19 cellular contexts compared by ENCODE assay signal in genomic region chr4:57034571-57034970, GRCh38. TPM values are rescaled to one million over a fixed set of nuclear protein-coding genes. Genes with fewer than 3 reads are reported as not detected.
A peak's percentile ranks its signal among the peaks of the same experiment; 100 is the strongest.
DNase-seq lines count a peak whose midpoint lies in the region; ATAC-seq, FAIRE-seq and TF ChIP-seq lines count a peak whose summit lies in the region.
"Had no signal": no experiment of that assay in that cellular context is flagged by ENCODE, and none has a peak within 500 bp of the region (broad histone marks: within the 10 kb centered on the region; RNA-seq: fewer than 3 reads in every experiment).

No MANE protein-coding gene starts in this region.

- no peak overlapping the region for H3K9ac ChIP-seq in mesenchymal stem cell (ENCODE audit: low read length)
- H3K9ac ChIP-seq in smooth muscle cell (ENCODE audit: low read depth), result no peak overlapping the region
- H3K9ac ChIP-seq: BLaER1 treated with 17β-estradiol and CSF1 and Interleukin-3, amounts not matched to agents 10 nM and 100 nM had no signal

- no peak overlapping the region for H2BK12ac ChIP-seq in mesenchymal stem cell (ENCODE audit: low read length in 2 of 2)

- H3F3A ChIP-seq in smooth muscle cell (ENCODE audit: low read depth), result peaks cover 58% of the 10 kb centered on the region

- H2BK5ac ChIP-seq in mesenchymal stem cell (ENCODE audit: low read depth, low read length, poor library complexity, severe bottlenecking), result no peak overlapping the region

- H3K4me1 ChIP-seq in ascending aorta (peaks cover 0 to 18% of the 10 kb centered on the region in 2 donors), mesenchymal stem cell (ENCODE audit: control insufficient read depth, insufficient read depth, low read depth, low read length) (peaks cover 8% of the 10 kb centered on the region), smooth muscle cell (ENCODE audit: low read depth) (peaks cover 3% of the 10 kb centered on the region), left ventricle myocardium inferior (peaks cover 14% of the 10 kb centered on the region), small intestine (ENCODE audit: control insufficient read depth in 2 of 2, insufficient read depth in 1 of 2, low read depth in 1 of 2, low read length in 1 of 2) (no peaks in the 10 kb centered on the region)
- H3K4me1 ChIP-seq: BLaER1 treated with 17β-estradiol and CSF1 and Interleukin-3, amounts not matched to agents 10 nM and 100 nM had no signal

- no peak overlapping the region for H2AK5ac ChIP-seq in mesenchymal stem cell (ENCODE audit: low read length, severe bottlenecking)

- FAIRE-seq in small intestine (lab: Jason Lieb, UNC), result no peak
- FAIRE-seq: A204.1, GM12878, GM19239, H1 had no signal

- H4K20me1 ChIP-seq in smooth muscle cell (ENCODE audit: low read depth), result no peaks in the 10 kb centered on the region

- no peaks in the 10 kb centered on the region for H3K9me3 ChIP-seq in ascending aorta
- no peaks in the 10 kb centered on the region for H3K9me3 ChIP-seq in mesenchymal stem cell (ENCODE audit: control insufficient read depth, low read length)
- H3K9me3 ChIP-seq in smooth muscle cell (replicated peaks; ENCODE audit: low read depth), result no peaks in the 10 kb centered on the region
- no peaks in the 10 kb centered on the region for H3K9me3 ChIP-seq in left ventricle myocardium inferior (replicated peaks)
- H3K9me3 ChIP-seq in small intestine (ENCODE audit: control insufficient read depth, low read depth), result no peaks in the 10 kb centered on the region
- H3K9me3 ChIP-seq: BLaER1 treated with 17β-estradiol and CSF1 and Interleukin-3, amounts not matched to agents 10 nM and 100 nM had no signal

- H3K36me3 Mint-ChIP-seq in activated CD4-positive, alpha-beta T cell treated with anti-CD3 and anti-CD28 coated beads, Interleukin-2, amount 10 ng/mL, durations not matched to agents 7 days and 5 days (ENCODE audit: low read depth), result peaks cover 23% of the 10 kb centered on the region

- no peak for ATAC-seq in HG02840 (IDR thresholded peaks at IDR 0.05; ENCODE audit: low FRiP score, unreplicated experiment)
- ATAC-seq: CD8-positive, alpha-beta T cell; GM12878 had no signal

- DNase-seq in AG10803 (ENCODE audit: low read depth), result peak; percentile 50
- DNase-seq in ascending aorta (ENCODE audit: low spot score in 2 of 2), result no peak
- DNase-seq in mesenchymal stem cell, result no peak
- DNase-seq in smooth muscle cell (lab: John Stamatoyannopoulos, UW; ENCODE audit: unreplicated experiment), result no peak
- no peak for DNase-seq in left ventricle myocardium inferior
- DNase-seq in activated CD4-positive, alpha-beta T cell treated with anti-CD3 and anti-CD28 coated beads, Interleukin-2, amount 10 ng/mL, durations not matched to agents 7 days and 5 days, result no peak
- no peak for DNase-seq in small intestine
- DNase-seq: Calu3; CD8-positive, alpha-beta T cell; DMS79 treated with DMSO at 0.1 percent for 48 hours; EL; H9 had no signal

- H3K27me3 Mint-ChIP-seq in activated CD4-positive, alpha-beta T cell treated with anti-CD3 and anti-CD28 coated beads, Interleukin-2, amount 10 ng/mL, durations not matched to agents 7 days and 5 days, result peaks cover 5% of the 10 kb centered on the region

- no peaks in the 10 kb centered on the region for H3K27me3 ChIP-seq in ascending aorta
- no peaks in the 10 kb centered on the region for H3K27me3 ChIP-seq in mesenchymal stem cell (ENCODE audit: control insufficient read depth in 1 of 2, insufficient read depth in 1 of 2, low read length in 2 of 2)
- no peaks in the 10 kb centered on the region for H3K27me3 ChIP-seq in smooth muscle cell (ENCODE audit: low read depth)
- H3K27me3 ChIP-seq in left ventricle myocardium inferior (ENCODE audit: low read depth), result no peaks in the 10 kb centered on the region
- no peaks in the 10 kb centered on the region for H3K27me3 ChIP-seq in small intestine (ENCODE audit: control insufficient read depth in 2 of 2, insufficient read depth in 2 of 2, low read length in 2 of 2)
- H3K27me3 ChIP-seq: BLaER1 treated with 17β-estradiol and CSF1 and Interleukin-3, amounts not matched to agents 10 nM and 100 nM had no signal

- H3K14ac ChIP-seq in mesenchymal stem cell (ENCODE audit: low read length in 2 of 2), result no peak overlapping the region

- TF ChIP-seq CTCF in AG10803 (conservative IDR thresholded peaks at IDR 0.05; ENCODE audit: low read length), result no peak
- TF ChIP-seq CTCF in ascending aorta (IDR thresholded peaks at IDR 0.05), result no peak
- TF ChIP-seq CTCF in smooth muscle cell (IDR thresholded peaks at IDR 0.05; ENCODE audit: borderline replicate concordance, insufficient read depth, poor library complexity, severe bottlenecking), result no peak
- no peak for TF ChIP-seq CTCF in left ventricle myocardium inferior (IDR thresholded peaks at IDR 0.05; ENCODE audit: borderline replicate concordance)

- WGBS in mesenchymal stem cell, result 94% methylated on average over 2 of the region's 3 CpGs
- WGBS in smooth muscle cell (ENCODE audit: low lambda C conversion rate), result 64% methylated on average over 3 of the region's 3 CpGs
- 68 to 77% (median 76%) methylated on average over 3 of the region's 3 CpGs for WGBS in small intestine, 3 donors

- no peak overlapping the region for H4K8ac ChIP-seq in mesenchymal stem cell (ENCODE audit: low read length)

- no peak overlapping the region for H4K91ac ChIP-seq in mesenchymal stem cell (ENCODE audit: low read length)

- no peak overlapping the region for H3K4ac ChIP-seq in mesenchymal stem cell (ENCODE audit: low read depth in 1 of 2, low read length in 2 of 2)

- H3K36me3 ChIP-seq in ascending aorta, result peaks cover 39 to 55% of the 10 kb centered on the region in 2 donors
- peaks cover 30 to 41% of the 10 kb centered on the region in 2 experiments for H3K36me3 ChIP-seq in mesenchymal stem cell (ENCODE audit: control insufficient read depth in 1 of 2, insufficient read depth in 2 of 2, low read depth in 1 of 2, low read length in 2 of 2)
- peaks cover 23% of the 10 kb centered on the region for H3K36me3 ChIP-seq in smooth muscle cell (ENCODE audit: low read depth)
- peaks cover 79% of the 10 kb centered on the region for H3K36me3 ChIP-seq in left ventricle myocardium inferior
- H3K36me3 ChIP-seq in small intestine (ENCODE audit: control insufficient read depth in 2 of 2, insufficient read depth in 2 of 2, low read length in 2 of 2), result peaks cover 5 to 6% of the 10 kb centered on the region in 2 donors

- no peak overlapping the region for H2BK15ac ChIP-seq in mesenchymal stem cell (ENCODE audit: low read depth, poor library complexity, severe bottlenecking)

- no peak overlapping the region for H3K4me3 ChIP-seq in AG10803 (ENCODE audit: low read length)
- no peak overlapping the region for H3K4me3 ChIP-seq in ascending aorta
- H3K4me3 ChIP-seq in mesenchymal stem cell (ENCODE audit: insufficient read depth in 1 of 2, low read depth in 1 of 2, low read length in 2 of 2), result no peak overlapping the region
- no peak overlapping the region for H3K4me3 ChIP-seq in smooth muscle cell
- no peak overlapping the region for H3K4me3 ChIP-seq in left ventricle myocardium inferior
- no peak overlapping the region for H3K4me3 ChIP-seq in small intestine (ENCODE audit: low read depth in 1 of 2, low read length in 2 of 2)
- H3K4me3 ChIP-seq: BLaER1 treated with 17β-estradiol and CSF1 and Interleukin-3, amounts not matched to agents 10 nM and 100 nM; GM12878 had no signal

- H3K4me2 ChIP-seq in mesenchymal stem cell (ENCODE audit: low read length, poor library complexity, severe bottlenecking) (no peak overlapping the region), smooth muscle cell (peak overlapping the region; percentile 9)
- H3K4me2 ChIP-seq: BLaER1 treated with 17β-estradiol and CSF1 and Interleukin-3, amounts not matched to agents 10 nM and 100 nM had no signal

- peaks cover 17% of the 10 kb centered on the region for H3K79me2 ChIP-seq in smooth muscle cell (ENCODE audit: low read depth)

- no peak overlapping the region for H3K27ac Mint-ChIP-seq in activated CD4-positive, alpha-beta T cell treated with anti-CD3 and anti-CD28 coated beads, Interleukin-2, amount 10 ng/mL, durations not matched to agents 7 days and 5 days
- H3K27ac Mint-ChIP-seq: B cell; CD8-positive, alpha-beta T cell; H9 had no signal

- H3K4me1 Mint-ChIP-seq in activated CD4-positive, alpha-beta T cell treated with anti-CD3 and anti-CD28 coated beads, Interleukin-2, amount 10 ng/mL, durations not matched to agents 7 days and 5 days, result no peaks in the 10 kb centered on the region

- intact Hi-C loops in ascending aorta (cut with DNase I) (no loop called here), left ventricle myocardium inferior (cut with micrococcal nuclease) (loop anchor here (10.0 kb wide), 1 partner anchor 250 kb away; no protein-coding TSS in a partner anchor)

- no peaks in the 10 kb centered on the region for H3K9me3 Mint-ChIP-seq in activated CD4-positive, alpha-beta T cell treated with anti-CD3 and anti-CD28 coated beads, Interleukin-2, amount 10 ng/mL, durations not matched to agents 7 days and 5 days
- H3K9me3 Mint-ChIP-seq: CD8-positive, alpha-beta T cell; H9 had no signal

- H3K79me1 ChIP-seq in mesenchymal stem cell (replicated peaks; ENCODE audit: low read length, poor library complexity, severe bottlenecking), result peaks cover 9% of the 10 kb centered on the region

- H2BK120ac ChIP-seq in mesenchymal stem cell (ENCODE audit: low read depth, low read length), result no peak overlapping the region

- CTCF ChIA-PET in activated CD4-positive, alpha-beta T cell treated with anti-CD3 and anti-CD28 coated beads, Interleukin-2, amount 10 ng/mL, durations not matched to agents 7 days and 5 days (lab: Charles Lee), result no interaction called here

- no peak overlapping the region for H3K4me3 Mint-ChIP-seq in activated CD4-positive, alpha-beta T cell treated with anti-CD3 and anti-CD28 coated beads, Interleukin-2, amount 10 ng/mL, durations not matched to agents 7 days and 5 days
- H3K4me3 Mint-ChIP-seq: B cell; CD8-positive, alpha-beta T cell; H9 had no signal

- H3K27ac ChIP-seq in ascending aorta (peak overlapping the region; percentile 22 to 59), mesenchymal stem cell (ENCODE audit: low read length, poor library complexity, severe bottlenecking) (peak overlapping the region; percentile 30), smooth muscle cell (ENCODE audit: low read depth) (peak overlapping the region; percentile 47), left ventricle myocardium inferior (replicated peaks) (no peak overlapping the region), small intestine (ENCODE audit: low read depth in 1 of 2, low read length in 1 of 2) (no peak overlapping the region)
- H3K27ac ChIP-seq: BLaER1 treated with 17β-estradiol and CSF1 and Interleukin-3, amounts not matched to agents 10 nM and 100 nM had no signal

- H2AFZ ChIP-seq in mesenchymal stem cell (ENCODE audit: low read depth, low read length), result no peak overlapping the region
- no peak overlapping the region for H2AFZ ChIP-seq in smooth muscle cell (ENCODE audit: low read depth)

- POLR2A ChIA-PET in activated CD4-positive, alpha-beta T cell treated with anti-CD3 and anti-CD28 coated beads, Interleukin-2, amount 10 ng/mL, durations not matched to agents 7 days and 5 days (lab: Charles Lee), result no interaction called here

- H3K18ac ChIP-seq in mesenchymal stem cell (ENCODE audit: low read depth in 1 of 2, low read length in 2 of 2), result no peak overlapping the region

- no peak overlapping the region for H3K23ac ChIP-seq in mesenchymal stem cell (ENCODE audit: low read length in 2 of 2)

RNA-seq across cellular contexts. Expression of gene POLR2B, which starts 55.9 kb away (rescaled TPM):
- total RNA-seq in ascending aorta (23.4 TPM), smooth muscle cell (111 and 161 TPM in 2 replicates), left ventricle myocardium inferior (73.0 TPM)
- 57.0 TPM for polyA plus RNA-seq in mesenchymal stem cell (2013, experiment 1 of 2)
- 58.9 TPM for polyA plus RNA-seq in mesenchymal stem cell (2013, experiment 2 of 2)
- polyA plus RNA-seq in smooth muscle cell (39.7 and 44.1 TPM in 2 replicates), small intestine (10 to 100 TPM; 35.6 to 39.2 (median 38.2) TPM)
- total RNA-seq in activated CD4-positive, alpha-beta T cell treated with anti-CD3 and anti-CD28 coated beads, Interleukin-2, amount 10 ng/mL, durations not matched to agents 7 days and 5 days, result 100 to 1,000 TPM; 113 to 117 TPM

RNA-seq across cellular contexts. Expression of gene NOA1, which starts 57.2 kb away (rescaled TPM):
- total RNA-seq in ascending aorta (36.6 TPM), smooth muscle cell (11.7 and 13.1 TPM in 2 replicates), left ventricle myocardium inferior (13.0 TPM)
- 12.4 TPM for polyA plus RNA-seq in mesenchymal stem cell (2013, experiment 1 of 2)
- 12.6 TPM for polyA plus RNA-seq in mesenchymal stem cell (2013, experiment 2 of 2)
- polyA plus RNA-seq in smooth muscle cell (7.0 and 8.4 TPM in 2 replicates), small intestine (10 to 100 TPM; 11.4 to 16.6 (median 13.8) TPM)
- total RNA-seq in activated CD4-positive, alpha-beta T cell treated with anti-CD3 and anti-CD28 coated beads, Interleukin-2, amount 10 ng/mL, durations not matched to agents 7 days and 5 days, result 10 to 100 TPM; 21.7 to 24.7 TPM

Comparison
In these comparisons a context has a peak if more than half of its experiments do, and no peak if none do; other contexts are left out.
1. H3K27ac ChIP-seq: peak in ascending aorta (2 of 2), mesenchymal stem cell (single experiment) and smooth muscle cell (single experiment); none in left ventricle myocardium inferior (single experiment) and small intestine (0 of 2).